ENCODE assay signal across 3 cellular contexts in genomic region chr20:22182148-22182547, GRCh38.
TF ChIP-seq lines count a peak whose summit lies in the region.

No MANE protein-coding gene starts in this region.

TF ChIP-seq in A549, 52 proteins besides CTCF, POLR2A, EP300 and RAD21:
- TF ChIP-seq MAFK (IDR thresholded peaks at IDR 0.05; ENCODE audit: partially characterized antibody), result peak; percentile 94
- no peak for TF ChIP-seq HOXA7 (CRISPR knock-in tag; IDR thresholded peaks at IDR 0.05)
TF ChIP-seq in A549: peak in this region for 1.

TF ChIP-seq in IMR-90, 13 proteins besides CTCF, POLR2A, EP300 and RAD21:
- no peak for TF ChIP-seq USF2 (IDR thresholded peaks at IDR 0.05; ENCODE audit: low read depth, low read length)
- TF ChIP-seq MAFK (IDR thresholded peaks at IDR 0.05; ENCODE audit: low read depth, low read length), result peak; percentile 90

TF ChIP-seq in H1, 55 proteins besides CTCF, POLR2A, EP300 and RAD21:
- TF ChIP-seq NRF1 (IDR thresholded peaks at IDR 0.05; ENCODE audit: low read depth, low read length) (no peak), CEBPB (IDR thresholded peaks at IDR 0.05; ENCODE audit: low read depth, low read length) (no peak), CTBP2 (IDR thresholded peaks at IDR 0.05; ENCODE audit: borderline replicate concordance, insufficient read depth, insufficient read length, low read length) (no peak), SIN3A (conservative IDR thresholded peaks at IDR 0.05 in 1 of 2, IDR thresholded peaks at IDR 0.05 in 1 of 2; ENCODE audit: low read depth in 1 of 2, low read length in 2 of 2) (no peak), MAFK (IDR thresholded peaks at IDR 0.05; ENCODE audit: low read depth, low read length) (peak; percentile 15; the same call in 1 of the 2 replicates), TEAD4 (IDR thresholded peaks at IDR 0.05; ENCODE audit: low read depth, low read length) (no peak), HDAC6 (IDR thresholded peaks at IDR 0.05; ENCODE audit: low read depth, low read length) (no peak), CHD1 (IDR thresholded peaks at IDR 0.05; ENCODE audit: low read depth, low read length) (no peak)
